Comparison of ENCODE assay signal across 11 cellular contexts in the genomic region with DNA sequence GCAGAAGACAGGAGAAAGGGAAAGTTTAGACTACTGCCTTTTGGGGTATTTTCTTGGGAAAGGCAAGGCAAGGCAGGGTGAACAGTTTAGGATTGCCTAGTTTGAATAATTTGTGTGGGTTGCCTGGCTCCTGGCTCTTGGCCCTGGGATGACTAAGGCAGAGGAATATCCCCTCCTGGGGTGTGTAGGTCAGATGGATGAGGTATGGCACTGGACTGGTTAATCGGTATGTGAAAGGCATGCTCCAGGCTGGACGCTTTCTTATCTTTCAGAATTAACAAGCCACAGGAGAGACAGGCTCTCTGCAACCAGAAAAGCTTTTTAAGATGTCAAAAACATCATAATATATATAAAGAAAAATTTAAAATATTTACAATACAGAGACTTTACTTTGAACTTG. TPM values are rescaled to one million over a fixed set of nuclear protein-coding genes. Genes with fewer than 3 reads are reported as not detected.
DNase-seq lines count a peak whose midpoint lies in the region; ATAC-seq and TF ChIP-seq lines count a peak whose summit lies in the region.
"Had no signal": no experiment of that assay in that cellular context is flagged by ENCODE, and none has a peak within 500 bp of the region (broad histone marks: within the 10 kb centered on the region; RNA-seq: fewer than 3 reads in every experiment).

No MANE protein-coding gene starts in this region.

- no peaks in the 10 kb centered on the region for H3K4me1 Mint-ChIP-seq in MCF 10A (ENCODE audit: insufficient read depth, unreplicated experiment)

- H3K27ac ChIP-seq in breast epithelium: no peak overlapping the region
- H3K27ac ChIP-seq in right cardiac atrium (ENCODE audit: low read length): no peak overlapping the region
- H3K27ac ChIP-seq: psoas muscle had no signal

- H3K27ac Mint-ChIP-seq in MCF 10A (ENCODE audit: low read depth, unreplicated experiment): peak overlapping the region; percentile 7

- TF ChIP-seq CTCF in MCF 10A (IDR thresholded peaks at IDR 0.05; ENCODE audit: unreplicated experiment) (no peak), breast epithelium (IDR thresholded peaks at IDR 0.05) (no peak), foreskin fibroblast (IDR thresholded peaks at IDR 0.05; ENCODE audit: low read depth, low read length) (no peak)

- H3K4me3 ChIP-seq in breast epithelium (no peak overlapping the region), foreskin fibroblast (ENCODE audit: low read depth in 1 of 2, low read length in 2 of 2) (peak overlapping the region in 1 of 2 donors; percentile 13), right cardiac atrium (ENCODE audit: low read length) (no peak overlapping the region)
- H3K4me3 ChIP-seq: GM12878, psoas muscle had no signal

- no peaks in the 10 kb centered on the region for H3K9me3 Mint-ChIP-seq in MCF 10A (ENCODE audit: unreplicated experiment)

- no peaks in the 10 kb centered on the region for H3K27me3 Mint-ChIP-seq in MCF 10A (ENCODE audit: insufficient read depth, unreplicated experiment)

- H3K4me1 ChIP-seq in breast epithelium (no peaks in the 10 kb centered on the region), right cardiac atrium (ENCODE audit: control insufficient read depth, insufficient read depth, low read length) (no peaks in the 10 kb centered on the region)
- H3K4me1 ChIP-seq: psoas muscle had no signal

- DNase-seq in MCF 10A (ENCODE audit: unreplicated experiment): no peak
- DNase-seq in breast epithelium (ENCODE audit: low spot score in 2 of 2): no peak
- DNase-seq in SK-N-DZ (ENCODE audit: low spot score): peak; percentile 67
- DNase-seq in foreskin fibroblast: peak; percentile 44 to 76
- no peak for DNase-seq in right cardiac atrium
- DNase-seq: Kasumi-1, psoas muscle had no signal

- TF ChIP-seq POLR2A in breast epithelium (IDR thresholded peaks at IDR 0.05): no peak

- no peak overlapping the region for H3K4me3 Mint-ChIP-seq in MCF 10A (ENCODE audit: unreplicated experiment)

- H3K36me3 Mint-ChIP-seq in MCF 10A (ENCODE audit: insufficient read depth, unreplicated experiment): no peaks in the 10 kb centered on the region

- H3K27me3 ChIP-seq in breast epithelium (no peaks in the 10 kb centered on the region), right cardiac atrium (ENCODE audit: control insufficient read depth, insufficient read depth) (no peaks in the 10 kb centered on the region)

- POLR2A ChIA-PET in MCF 10A (lab: Yijun Ruan, JAX): no interaction called here

- no peaks in the 10 kb centered on the region for H3K9me3 ChIP-seq in breast epithelium
- no peaks in the 10 kb centered on the region for H3K9me3 ChIP-seq in right cardiac atrium (ENCODE audit: control insufficient read depth, low read length)
- H3K9me3 ChIP-seq: psoas muscle had no signal

- 33% methylated on average over 2 of the region's 2 CpGs for WGBS in right cardiac atrium

- CTCF ChIA-PET in MCF 10A (lab: Yijun Ruan, JAX): interaction anchor here (0.7 to 1.0 kb wide), 3 partner anchors 9 to 78 kb away, joined by 3 read pairs; no protein-coding TSS in a partner anchor

- no TSS peak for BruUV-seq in MCF 10A (replicated peaks; lab: Mats Ljungman, UMichigan)

- ATAC-seq in GM21786 (IDR thresholded peaks at IDR 0.05; ENCODE audit: unreplicated experiment) (no peak), right cardiac atrium (no peak), HG03095 (IDR thresholded peaks at IDR 0.05; ENCODE audit: unreplicated experiment) (no peak), GM21529 (IDR thresholded peaks at IDR 0.05; ENCODE audit: unreplicated experiment) (no peak)
- ATAC-seq: GM12878, psoas muscle had no signal

- intact Hi-C loops in MCF 10A (cut with micrococcal nuclease) (no loop called here), breast epithelium (cut with DNase I; ENCODE audit: low total_unique reads) (no loop called here), right cardiac atrium (cut with DNase I) (no loop called here)

- no peaks in the 10 kb centered on the region for H3K36me3 ChIP-seq in breast epithelium

RNA-seq across cellular contexts. Expression of a gene that starts 58.6 kb away (rescaled TPM):
- total RNA-seq in MCF 10A (2022): 31.1 and 33.1 TPM in 2 replicates
- total RNA-seq in breast epithelium: 1 to 10 TPM; 5.3 to 6.7 (median 5.6) TPM
- polyA plus RNA-seq in SK-N-DZ (2014; cell fraction: cytosol; rRNA removed): 170 and 203 TPM in 2 replicates
- 125 and 126 TPM in 2 replicates for polyA plus RNA-seq in SK-N-DZ (2014; cell fraction: nucleus; rRNA removed)
- 10 to 100 TPM; 14.6 to 32.3 (median 19.8) TPM for total RNA-seq in right cardiac atrium
- polyA plus RNA-seq in right cardiac atrium: 12.1 TPM

Comparison
In these comparisons a context has a peak if more than half of its experiments do, and no peak if none do; other contexts are left out.
1. DNase-seq: peak in SK-N-DZ (single experiment) and foreskin fibroblast (2 of 2); none in MCF 10A (single experiment), breast epithelium (0 of 2) and right cardiac atrium (0 of 3).